Comparison of ENCODE assay signal across 10 cellular contexts in the genomic region with DNA sequence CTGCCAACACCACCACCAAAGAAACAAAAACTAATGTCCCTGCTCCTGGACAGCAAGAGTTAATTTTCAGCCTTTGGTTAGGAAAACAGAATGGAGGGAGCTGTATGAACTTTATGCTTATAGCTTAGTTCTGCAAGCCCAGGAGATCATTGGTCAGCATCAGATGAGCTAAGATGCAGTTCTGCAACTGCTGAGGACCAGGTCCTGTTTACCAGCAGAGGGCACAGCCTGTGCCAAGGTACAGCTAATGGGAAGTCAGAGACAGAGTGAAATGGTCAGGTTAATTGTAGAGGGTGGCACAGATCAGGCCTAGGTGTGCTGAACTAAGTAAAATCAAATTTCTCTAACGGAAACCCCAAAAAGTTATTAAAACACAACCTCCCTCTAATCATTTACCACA.
DNase-seq lines count a peak whose midpoint lies in the region; ATAC-seq and TF ChIP-seq lines count a peak whose summit lies in the region.
"Had no signal": no experiment of that assay in that cellular context is flagged by ENCODE, and none has a peak within 500 bp of the region (broad histone marks: within the 10 kb centered on the region; RNA-seq: fewer than 3 reads in every experiment).

No MANE protein-coding gene starts in this region.

- TF ChIP-seq CTCF in adrenal gland (IDR thresholded peaks at IDR 0.05): peak in 4 of 6 experiments; percentile 27 to 35 (median 30)
- no peak for TF ChIP-seq CTCF in lung (IDR thresholded peaks at IDR 0.05; ENCODE audit: control extremely low read depth, extremely low read depth)
- TF ChIP-seq CTCF in sigmoid colon (IDR thresholded peaks at IDR 0.05): peak in 2 of 4 experiments; percentile 9 to 16
- no peak for TF ChIP-seq CTCF in ovary (IDR thresholded peaks at IDR 0.05)

- intact Hi-C loops in adrenal gland (cut with DNase I) (no loop called here), sigmoid colon (cut with DNase I) (no loop called here), ovary (cut with DNase I) (no loop called here)

- peak; percentile 39 for ATAC-seq in HG02642 (IDR thresholded peaks at IDR 0.05; ENCODE audit: poor library complexity, unreplicated experiment)
- ATAC-seq in lung (ENCODE audit: insufficient read depth, low FRiP score): peak; percentile 36
- no peak for ATAC-seq in HG03095 (IDR thresholded peaks at IDR 0.05; ENCODE audit: unreplicated experiment)

- H3K27me3 ChIP-seq in adrenal gland (no peaks in the 10 kb centered on the region), lung (ENCODE audit: control insufficient read depth, insufficient read depth) (no peaks in the 10 kb centered on the region), sigmoid colon (no peaks in the 10 kb centered on the region), ovary (no peaks in the 10 kb centered on the region)
- H3K27me3 ChIP-seq: transverse colon had no signal

- H3K36me3 ChIP-seq in adrenal gland (replicated peaks in 1 of 2): no peaks in the 10 kb centered on the region
- no peaks in the 10 kb centered on the region for H3K36me3 ChIP-seq in lung (ENCODE audit: control insufficient read depth in 2 of 2, insufficient read depth in 2 of 2, low read length in 2 of 2)
- no peaks in the 10 kb centered on the region for H3K36me3 ChIP-seq in sigmoid colon
- H3K36me3 ChIP-seq in ovary: no peaks in the 10 kb centered on the region
- H3K36me3 ChIP-seq: transverse colon had no signal

- 71 to 84% (median 78%) methylated on average over 1 of the region's 1 CpG for WGBS in adrenal gland, 4 donors
- WGBS in lung, 2 donors: 44 to 80% methylated on average over 1 of the region's 1 CpG
- 72 to 89% methylated on average over 1 of the region's 1 CpG for WGBS in sigmoid colon, 2 donors
- 71 to 76% (median 76%) methylated on average over 1 of the region's 1 CpG for WGBS in ovary, 3 donors

- H3K27ac ChIP-seq in adrenal gland: no peak overlapping the region
- no peak overlapping the region for H3K27ac ChIP-seq in lung (ENCODE audit: low read depth in 1 of 2, low read length in 1 of 2)
- no peak overlapping the region for H3K27ac ChIP-seq in sigmoid colon
- H3K27ac ChIP-seq in ovary: no peak overlapping the region
- H3K27ac ChIP-seq: transverse colon had no signal

- TF ChIP-seq EP300 in sigmoid colon (IDR thresholded peaks at IDR 0.05) (no peak), ovary (IDR thresholded peaks at IDR 0.05) (no peak)

- no peaks in the 10 kb centered on the region for H3K4me1 ChIP-seq in adrenal gland (replicated peaks in 1 of 2)
- peaks cover 1 to 15% of the 10 kb centered on the region in 2 donors for H3K4me1 ChIP-seq in lung (ENCODE audit: control insufficient read depth in 2 of 2, insufficient read depth in 2 of 2, low read length in 2 of 2)
- peaks cover 0 to 12% (median 2%) of the 10 kb centered on the region in 4 donors for H3K4me1 ChIP-seq in sigmoid colon
- no peaks in the 10 kb centered on the region for H3K4me1 ChIP-seq in ovary (ENCODE audit: insufficient read depth)

- TF ChIP-seq POLR2A in adrenal gland (IDR thresholded peaks at IDR 0.05) (no peak), sigmoid colon (IDR thresholded peaks at IDR 0.05) (no peak), ovary (IDR thresholded peaks at IDR 0.05) (no peak)

- DNase-seq in EH (ENCODE audit: low read depth) (peak; percentile 13), adrenal gland (peak in 4 of 7 donors; percentile 18 to 54 (median 36)), lung (ENCODE audit: low spot score) (no peak), activated T-cell treated with anti-CD3 and anti-CD28 coated beads for 4 hours (no peak), sigmoid colon (no peak), ovary (no peak)
- DNase-seq: posterior cingulate gyrus, transverse colon had no signal

- H3K4me3 ChIP-seq in adrenal gland (no peak overlapping the region), lung (no peak overlapping the region), sigmoid colon (no peak overlapping the region), ovary (no peak overlapping the region)
- H3K4me3 ChIP-seq: transverse colon had no signal

- no peaks in the 10 kb centered on the region for H3K9me3 ChIP-seq in adrenal gland (replicated peaks in 1 of 3)
- no peaks in the 10 kb centered on the region for H3K9me3 ChIP-seq in lung (ENCODE audit: control insufficient read depth in 2 of 2, insufficient read depth in 1 of 2, low read length in 1 of 2)
- H3K9me3 ChIP-seq in sigmoid colon: no peaks in the 10 kb centered on the region
- no peaks in the 10 kb centered on the region for H3K9me3 ChIP-seq in ovary
- H3K9me3 ChIP-seq: transverse colon had no signal

Comparison
In these comparisons a context has a peak if more than half of its experiments do, and no peak if none do; other contexts are left out.
1. DNase-seq: peak in EH (single experiment) and adrenal gland (4 of 7); none in lung (single experiment), activated T-cell treated with anti-CD3 and anti-CD28 coated beads for 4 hours (single experiment), sigmoid colon (single experiment) and ovary (0 of 5).
2. CTCF ChIP-seq: peak in adrenal gland (4 of 6); none in lung (single experiment) and ovary (0 of 3).